ENCODE assay signal across 31 cellular contexts in the genomic region with DNA sequence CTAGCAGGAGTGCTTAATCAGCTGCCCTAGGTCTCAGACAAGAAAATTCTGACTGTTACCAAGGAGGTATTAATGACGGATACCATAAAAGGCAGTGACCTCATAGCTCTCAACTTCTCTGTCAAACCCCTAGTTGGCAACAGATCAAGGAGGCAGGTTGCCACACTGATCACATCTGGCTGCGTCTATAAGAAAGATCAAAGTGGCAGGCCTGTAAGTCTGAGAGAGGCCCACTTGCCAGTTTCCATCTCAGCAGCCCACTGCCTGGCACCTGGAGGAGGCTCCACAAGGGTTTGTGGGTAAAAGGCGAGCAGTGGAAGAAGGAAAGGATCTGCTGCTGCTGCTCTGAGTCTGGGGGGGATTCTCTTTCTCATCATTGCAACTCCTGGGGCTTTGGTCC.
"Had no signal": no experiment of that assay in that cellular context is flagged by ENCODE, and none has a peak within 500 bp of the region (broad histone marks: within the 10 kb centered on the region; RNA-seq: fewer than 3 reads in every experiment).

No MANE protein-coding gene starts in this region.

- H3K27me3 ChIP-seq: Peyer's patch, SJSA1 had no signal

- H3K9me3 ChIP-seq: Peyer's patch, SJSA1, SK-N-SH had no signal

- H3K27ac ChIP-seq: Peyer's patch, SJSA1 had no signal

- H3K4me1 Mint-ChIP-seq: activated CD4-positive, alpha-beta T cell treated with anti-CD3 and anti-CD28 coated beads, Interleukin-2, amount 10 ng/mL, durations not matched to agents 24 days and 14 days; activated naive CD8-positive, alpha-beta T cell treated with anti-CD3 and anti-CD28 coated beads for 36 hours; activated T-helper 17 cell treated with anti-CD3 and anti-CD28 coated beads, Interleukin-2, amount 50 U/mL, for 72 hours had no signal

- H3K9me3 Mint-ChIP-seq: activated CD4-positive, alpha-beta T cell treated with anti-CD3 and anti-CD28 coated beads, Interleukin-2, amount 10 ng/mL, durations not matched to agents 24 days and 14 days; activated CD8-positive, alpha-beta T cell treated with anti-CD3 and anti-CD28 coated beads for 36 hours; activated naive CD8-positive, alpha-beta T cell treated with anti-CD3 and anti-CD28 coated beads for 36 hours; activated T-helper 17 cell treated with anti-CD3 and anti-CD28 coated beads, Interleukin-2, amount 50 U/mL, for 72 hours; T-helper 1 cell treated with Interleukin-12 subunit alpha and Interleukin-12 subunit beta and Interleukin-4 antibody, amounts not matched to agents 30 μg/mL and 1 μg/mL, for 36 hours; T-helper 2 cell treated with Interferon-gamma antibody and Interleukin-4, amounts not matched to agents 5 μg/mL and 100 μg/mL, for 36 hours had no signal

- H3K36me3 ChIP-seq: Peyer's patch, SJSA1 had no signal

- H3K27ac Mint-ChIP-seq: activated CD4-positive, alpha-beta T cell treated with anti-CD3 and anti-CD28 coated beads, Interleukin-2, amount 10 ng/mL, durations not matched to agents 24 days and 14 days; activated CD8-positive, alpha-beta T cell treated with anti-CD3 and anti-CD28 coated beads for 36 hours; activated naive CD8-positive, alpha-beta T cell treated with anti-CD3 and anti-CD28 coated beads for 36 hours; activated T-cell treated with anti-CD3 and anti-CD28 coated beads, Interleukin-2, amount 50 U/mL, for 72 hours; activated T-helper 17 cell treated with anti-CD3 and anti-CD28 coated beads, Interleukin-2, amount 50 U/mL, for 72 hours; T-helper 1 cell treated with Interleukin-12 subunit alpha and Interleukin-12 subunit beta and Interleukin-4 antibody, amounts not matched to agents 30 μg/mL and 1 μg/mL, for 36 hours; T-helper 2 cell treated with Interferon-gamma antibody and Interleukin-4, amounts not matched to agents 5 μg/mL and 100 μg/mL, for 36 hours had no signal

- H3K27me3 Mint-ChIP-seq: activated CD4-positive, alpha-beta T cell treated with anti-CD3 and anti-CD28 coated beads, Interleukin-2, amount 10 ng/mL, durations not matched to agents 24 days and 14 days; activated CD8-positive, alpha-beta T cell treated with anti-CD3 and anti-CD28 coated beads for 36 hours; activated naive CD8-positive, alpha-beta T cell treated with anti-CD3 and anti-CD28 coated beads for 36 hours; activated T-helper 17 cell treated with anti-CD3 and anti-CD28 coated beads, Interleukin-2, amount 50 U/mL, for 72 hours had no signal

- H3K4me1 ChIP-seq: Peyer's patch, SJSA1 had no signal

- H3K4me3 Mint-ChIP-seq: activated CD4-positive, alpha-beta T cell treated with anti-CD3 and anti-CD28 coated beads, Interleukin-2, amount 10 ng/mL, durations not matched to agents 24 days and 14 days; activated CD8-positive, alpha-beta T cell treated with anti-CD3 and anti-CD28 coated beads for 36 hours; activated naive CD8-positive, alpha-beta T cell treated with anti-CD3 and anti-CD28 coated beads for 36 hours; activated T-cell treated with anti-CD3 and anti-CD28 coated beads, Interleukin-2, amount 50 U/mL, for 72 hours; activated T-helper 17 cell treated with anti-CD3 and anti-CD28 coated beads, Interleukin-2, amount 50 U/mL, for 72 hours; T-helper 1 cell treated with Interleukin-12 subunit alpha and Interleukin-12 subunit beta and Interleukin-4 antibody, amounts not matched to agents 30 μg/mL and 1 μg/mL, for 36 hours; T-helper 2 cell treated with Interferon-gamma antibody and Interleukin-4, amounts not matched to agents 5 μg/mL and 100 μg/mL, for 36 hours had no signal

- H3K4me3 ChIP-seq: Peyer's patch, SJSA1 had no signal

- H3K9ac ChIP-seq: SK-N-SH had no signal

- DNase-seq: activated CD4-positive, alpha-beta T cell treated with anti-CD3 and anti-CD28 coated beads, Interleukin-2, amount 10 ng/mL, durations not matched to agents 24 days and 14 days; activated CD4-positive, alpha-beta T cell treated with anti-CD3 and anti-CD28 coated beads, Interleukin-2, amount 50 U/mL, for 4 hours; activated CD8-positive, alpha-beta T cell treated with anti-CD3 and anti-CD28 coated beads for 36 hours; activated effector memory CD4-positive, alpha-beta T cell treated with anti-CD3 and anti-CD28 coated beads, Interleukin-2, amount 50 U/mL, for 16 hours; activated naive CD4-positive, alpha-beta T cell; activated naive CD4-positive, alpha-beta T cell treated with anti-CD3 and anti-CD28 coated beads, Interleukin-2, amount 50 U/mL, for 16 hours; activated naive CD8-positive, alpha-beta T cell treated with anti-CD3 and anti-CD28 coated beads for 36 hours; activated T-cell treated with anti-CD3 and anti-CD28 coated beads, Interleukin-2, amount 50 U/mL, for 1 hour; activated T-cell treated with anti-CD3 and anti-CD28 coated beads, Interleukin-2, amount 50 U/mL, for 72 hours; amniotic stem cell; aorta; NCI-H1092 treated with DMSO at 0.1 percent for 48 hours; NCI-H1417; NCI-H146; NCI-H187; NCI-H2029 treated with DMSO at 0.1 percent for 48 hours; NCI-H2171 treated with DMSO at 0.1 percent for 48 hours; NCI-H2227 treated with DMSO at 0.1 percent for 48 hours; NCI-H446; NCI-H510A treated with DMSO at 0.1 percent for 48 hours; NCI-H748 treated with DMSO at 0.1 percent for 48 hours; NK-92 treated with Interleukin-12 subunit alpha and Interleukin-12 subunit beta, amount 100 ng/mL, for 24 hours; PC-3; Peyer's patch; RPMI8226; SHP77 treated with DMSO at 0.1 percent for 48 hours; SK-N-SH had no signal

- H3K36me3 Mint-ChIP-seq: activated naive CD8-positive, alpha-beta T cell treated with anti-CD3 and anti-CD28 coated beads for 36 hours had no signal

- H3K4me2 ChIP-seq: SK-N-SH had no signal
